8 cellular contexts compared by ENCODE assay signal in genomic region chr13:45341034-45341798, GRCh38. TPM values are rescaled to one million over a fixed set of nuclear protein-coding genes. Genes with fewer than 3 reads are reported as not detected.
DNase-seq lines count a peak whose midpoint lies in the region; ATAC-seq and TF ChIP-seq lines count a peak whose summit lies in the region.

TSS of gene TPT1 (minus strand) at chr13:45341183. CDS start at chr13:45341069, 114 bp downstream.

- H3K27ac Mint-ChIP-seq in activated naive CD4-positive, alpha-beta T cell treated with anti-CD3 and anti-CD28 coated beads, Interleukin-2, amount 50 U/mL, for 24 hours, result peak within 1 kb of the TSS; percentile 99

- H3K36me3 ChIP-seq in SK-N-SH (replicated peaks in 1 of 2; ENCODE audit: control insufficient read depth in 1 of 2, insufficient read depth in 2 of 2, low read length in 1 of 2), result peaks cover 40 to 54% of the 10 kb centered on the region in 2 experiments
- H3K36me3 ChIP-seq in testis (ENCODE audit: low read depth, missing control alignments), result no peaks in the 10 kb centered on the region

- H3K79me2 ChIP-seq in SK-N-SH (ENCODE audit: insufficient read depth), result peaks cover 85% of the 10 kb centered on the region

- H3K4me1 ChIP-seq in SK-N-SH (ENCODE audit: control insufficient read depth in 1 of 2, insufficient read depth in 2 of 2, low read depth in 1 of 2, low read length in 1 of 2) (peaks cover 10 to 35% of the 10 kb centered on the region in 2 experiments; a peak in 3 of 4 replicates), testis (peaks cover 28% of the 10 kb centered on the region)

- peaks cover 43% of the 10 kb centered on the region for H4K20me1 ChIP-seq in SK-N-SH (ENCODE audit: insufficient read depth)

- peak within 1 kb of the TSS; percentile 68 to 99 for H3K4me3 ChIP-seq in SK-N-SH (ENCODE audit: low read depth in 2 of 2, low read length in 1 of 2)
- peak within 1 kb of the TSS; percentile 99 for H3K4me3 ChIP-seq in testis

- TF ChIP-seq POLR2A in testis (IDR thresholded peaks at IDR 0.05), result peak; percentile 94

- peaks cover 41% of the 10 kb centered on the region for H3F3A ChIP-seq in SK-N-SH (replicated peaks; ENCODE audit: insufficient read depth)

- H3K36me3 Mint-ChIP-seq in activated naive CD4-positive, alpha-beta T cell treated with anti-CD3 and anti-CD28 coated beads, Interleukin-2, amount 50 U/mL, for 24 hours, result peaks cover 36% of the 10 kb centered on the region

- POLR2A ChIA-PET in SK-N-SH (lab: Yijun Ruan, JAX), result interaction anchor here (1.0 to 1.9 kb wide), 5 partner anchors 10 to 123 kb away, joined by 3 to 4 read pairs (median 3); partner anchors contain the start of genes COG3 and SLC25A30

- intact Hi-C loops in testis (cut with DNase I; ENCODE audit: low total_unique reads), result no loop called here

- H3K27ac ChIP-seq in SK-N-SH (ENCODE audit: low read depth in 2 of 2, low read length in 1 of 2) (peak within 1 kb of the TSS; percentile 95 to 98), testis (peak within 1 kb of the TSS; percentile 100)

- H3K4me2 ChIP-seq in SK-N-SH, result peak within 1 kb of the TSS; percentile 97

- H3K9me3 Mint-ChIP-seq in activated naive CD4-positive, alpha-beta T cell treated with anti-CD3 and anti-CD28 coated beads, Interleukin-2, amount 50 U/mL, for 24 hours, result no peaks in the 10 kb centered on the region

- H3K9ac ChIP-seq in SK-N-SH, result peak within 1 kb of the TSS; percentile 99

- H3K27me3 ChIP-seq in SK-N-SH (ENCODE audit: insufficient read depth) (no peaks in the 10 kb centered on the region), testis (no peaks in the 10 kb centered on the region)

- no peaks in the 10 kb centered on the region for H3K9me3 ChIP-seq in SK-N-SH
- no peaks in the 10 kb centered on the region for H3K9me3 ChIP-seq in testis

- DNase-seq in GM04504 (ENCODE audit: low read depth), result peak; percentile 97
- peak; percentile 61 for DNase-seq in NCI-H1048 (lab: John Stamatoyannopoulos, UW)
- peak; percentile 99 for DNase-seq in SK-N-SH
- DNase-seq in globus pallidus (ENCODE audit: low spot score), result peak; percentile 98
- DNase-seq in omental fat pad (ENCODE audit: low spot score), result peak; percentile 98
- peak; percentile 98 for DNase-seq in testis

- TF ChIP-seq CTCF in SK-N-SH (IDR thresholded peaks at IDR 0.05) (no peak), omental fat pad (IDR thresholded peaks at IDR 0.05) (no peak), testis (IDR thresholded peaks at IDR 0.05) (peak in 1 of 3 experiments; percentile 11)

- CTCF ChIA-PET in SK-N-SH (lab: Yijun Ruan, JAX), result interaction anchor here (1.1 to 3.4 kb wide), 9 partner anchors 9 to 294 kb away, joined by 3 to 16 read pairs (median 4); no protein-coding TSS in a partner anchor

- H3K4me3 Mint-ChIP-seq in activated naive CD4-positive, alpha-beta T cell treated with anti-CD3 and anti-CD28 coated beads, Interleukin-2, amount 50 U/mL, for 24 hours, result peak within 1 kb of the TSS; percentile 97

- no peak for TF ChIP-seq RAD21 in SK-N-SH (IDR thresholded peaks at IDR 0.05; ENCODE audit: low read length)

- H3K9me2 ChIP-seq in SK-N-SH, result no peaks in the 10 kb centered on the region

- no peaks in the 10 kb centered on the region for H3K27me3 Mint-ChIP-seq in activated naive CD4-positive, alpha-beta T cell treated with anti-CD3 and anti-CD28 coated beads, Interleukin-2, amount 50 U/mL, for 24 hours

- WGBS in SK-N-SH (ENCODE audit: low lambda C conversion rate), result 2% methylated on average over 41 of the region's 67 CpGs
- WGBS in testis, 2 donors, result 0 to 1% methylated on average over 29 to 54 of the region's 67 CpGs

- peaks cover 49% of the 10 kb centered on the region for H3K4me1 Mint-ChIP-seq in activated naive CD4-positive, alpha-beta T cell treated with anti-CD3 and anti-CD28 coated beads, Interleukin-2, amount 50 U/mL, for 24 hours

- ATAC-seq in HG02571 (IDR thresholded peaks at IDR 0.05; ENCODE audit: unreplicated experiment) (peak; percentile 80), omental fat pad (ENCODE audit: low FRiP score) (peak; percentile 96)

- peak within 1 kb of the TSS; percentile 83 for H2AFZ ChIP-seq in SK-N-SH (ENCODE audit: low read depth)

- no peak for TF ChIP-seq EP300 in SK-N-SH (IDR thresholded peaks at IDR 0.05; ENCODE audit: borderline replicate concordance in 1 of 2, low read depth in 1 of 2, low read length in 1 of 2)

TF ChIP-seq in SK-N-SH, 30 proteins besides CTCF, POLR2A, EP300 and RAD21 (continues in another document):
- peak; percentile 34; the same call in 1 of the 2 replicates for TF ChIP-seq RFX5 (IDR thresholded peaks at IDR 0.05; ENCODE audit: low read length)
- TF ChIP-seq ELF1 (IDR thresholded peaks at IDR 0.05), result peak; percentile 60
- no peak for TF ChIP-seq NFIC (IDR thresholded peaks at IDR 0.05; ENCODE audit: borderline replicate concordance)
- TF ChIP-seq GABPA (IDR thresholded peaks at IDR 0.05; ENCODE audit: low read depth), result peak; percentile 80
- TF ChIP-seq TCF12 (IDR thresholded peaks at IDR 0.05), result peak; percentile 17; the same call in 1 of the 2 replicates
- no peak for TF ChIP-seq USF2 (IDR thresholded peaks at IDR 0.05; ENCODE audit: borderline replicate concordance, low read depth, low read length)
- no peak for TF ChIP-seq RCOR1 (IDR thresholded peaks at IDR 0.05; ENCODE audit: low read length)
- TF ChIP-seq RXRA (IDR thresholded peaks at IDR 0.05; ENCODE audit: borderline replicate concordance, low read depth), result peak; percentile 36; the same call in 1 of the 2 replicates
- no peak for TF ChIP-seq IRF3 (IDR thresholded peaks at IDR 0.05; ENCODE audit: low read depth, low read length)
- TF ChIP-seq YY1 (IDR thresholded peaks at IDR 0.05; ENCODE audit: low read depth), result no peak
- 0 out of 2 replicates have a peak, but pooled peaks have one; percentile 36 for TF ChIP-seq SIN3A (IDR thresholded peaks at IDR 0.05; ENCODE audit: borderline replicate concordance, low read depth, low read length)
- 0 out of 2 replicates have a peak, but pooled peaks have one; percentile 2 for TF ChIP-seq SMC3 (IDR thresholded peaks at IDR 0.05; ENCODE audit: low read depth, low read length)
- TF ChIP-seq PBX3 (IDR thresholded peaks at IDR 0.05), result 0 out of 2 replicates have a peak, but pooled peaks have one; percentile 2
- no peak for TF ChIP-seq FOXJ3 (CRISPR knock-in tag; IDR thresholded peaks at IDR 0.05)
- TF ChIP-seq REST (IDR thresholded peaks at IDR 0.05; ENCODE audit: low read depth, low read length), result peak; percentile 68

RNA-seq across cellular contexts. Expression of gene TPT1, which starts in this region (rescaled TPM):
- polyA plus RNA-seq in SK-N-SH (2012; rRNA removed) (1,919 and 2,653 TPM in 2 replicates), testis (ENCODE audit: insufficient read depth, low read depth, low replicate concordance) (2,831 TPM)
- 3,224 and 4,461 TPM in 2 replicates for polyA plus RNA-seq in SK-N-SH (2012; cell fraction: cytosol; rRNA removed)
- polyA plus RNA-seq in SK-N-SH (2012; cell fraction: nucleus; rRNA removed), result 453 and 593 TPM in 2 replicates
- total RNA-seq in omental fat pad (1,000 to 10,000 TPM; 3,407 to 5,053 (median 4,011) TPM), testis (1,000 to 10,000 TPM in 1 of 2 donors, 100 to 1,000 TPM in 1; 789 to 1,272 TPM)

Comparison
In these comparisons a context has a peak if more than half of its experiments do, and no peak if none do; other contexts are left out.
1. Peak in every context shown above with its lines: DNase-seq, ATAC-seq, H3K4me3 ChIP-seq and H3K27ac ChIP-seq.